ENCODE assay signal across 8 cellular contexts in the genomic region with DNA sequence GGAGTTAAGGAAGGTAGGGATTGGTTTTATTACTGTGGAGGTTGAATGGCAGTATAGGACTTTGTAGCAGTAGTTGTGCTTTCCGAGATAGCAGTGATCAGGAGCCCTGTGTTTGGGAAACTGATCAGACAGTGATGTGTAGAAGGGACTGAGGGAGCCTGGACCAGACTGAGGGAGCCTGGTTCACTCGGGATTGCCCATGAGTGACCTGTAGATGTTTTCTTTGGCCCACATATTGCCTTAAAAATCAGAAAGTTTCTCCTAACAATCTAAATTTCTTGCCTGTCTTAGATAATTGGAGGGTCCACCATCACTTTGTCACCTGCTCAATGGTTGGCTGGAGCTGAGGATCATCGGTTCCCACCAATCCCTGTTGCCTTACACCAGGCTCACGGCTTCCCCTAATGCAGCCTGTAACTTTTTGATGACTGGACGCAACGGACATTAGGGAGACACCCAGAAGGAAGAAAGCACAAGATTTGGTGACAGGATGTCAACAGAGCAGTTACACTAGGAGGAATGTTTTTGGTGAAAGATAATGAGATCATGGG. TPM values are rescaled to one million over a fixed set of nuclear protein-coding genes. Genes with fewer than 3 reads are reported as not detected.
A peak's percentile ranks its signal among the peaks of the same experiment; 100 is the strongest.
DNase-seq lines count a peak whose midpoint lies in the region; ATAC-seq and TF ChIP-seq lines count a peak whose summit lies in the region.

No MANE protein-coding gene starts in this region.

- peaks cover 13% of the 10 kb centered on the region for H3K36me3 Mint-ChIP-seq in activated B cell treated with CpG ODN at 0.5 μM for 24 hours (ENCODE audit: low read depth)

- H3K27me3 Mint-ChIP-seq in activated B cell treated with CpG ODN at 0.5 μM for 24 hours, result no peaks in the 10 kb centered on the region

- intact Hi-C loops in activated B cell treated with CpG ODN at 0.5 μM for 24 hours (cut with micrococcal nuclease) (loop anchor here (1.0 to 5.0 kb wide), 3 partner anchors 9 to 824 kb away; a partner anchor contains a TSS), stomach (cut with DNase I; ENCODE audit: low total_unique reads) (loop anchor here (5.0 kb wide), 1 partner anchor 64 kb away; no protein-coding TSS in a partner anchor)

- H3K27me3 ChIP-seq in iPS DF 6.9 (ENCODE audit: control insufficient read depth, insufficient read depth, low read length), result no peaks in the 10 kb centered on the region
- no peaks in the 10 kb centered on the region for H3K27me3 ChIP-seq in stomach

- no peaks in the 10 kb centered on the region for H3K36me3 ChIP-seq in iPS DF 6.9 (ENCODE audit: control insufficient read depth, insufficient read depth, low read length)
- no peaks in the 10 kb centered on the region for H3K36me3 ChIP-seq in stomach

- peaks cover 33% of the 10 kb centered on the region for H3K4me1 Mint-ChIP-seq in activated B cell treated with CpG ODN at 0.5 μM for 24 hours

- POLR2A ChIA-PET in activated B cell treated with CpG ODN at 0.5 μM for 24 hours (lab: Charles Lee), result interaction anchor here (0.6 to 1.8 kb wide), 5 partner anchors 12 to 314 kb away, joined by 4 to 26 read pairs (median 5); no protein-coding TSS in a partner anchor

- H3K4me3 ChIP-seq in iPS DF 6.9 (ENCODE audit: low read length) (peak overlapping the region; percentile 91; the same call in 1 of the 2 replicates), stomach (peak overlapping the region; percentile 81 to 98 (median 88))

- WGBS in iPS DF 6.9 (ENCODE audit: insufficient coverage, insufficient read length), result no CpG with 5 or more reads among the region's 6 CpGs
- WGBS in stomach, 5 donors, result 36 to 39% (median 38%) methylated on average over 6 of the region's 6 CpGs

- ATAC-seq in activated B cell treated with CpG ODN at 0.5 μM for 24 hours (ENCODE audit: low read depth) (no peak), GM21825 (IDR thresholded peaks at IDR 0.05; ENCODE audit: unreplicated experiment) (no peak)

- 0 out of 2 replicates have a peak, but pooled peaks cover 3% of the 10 kb centered on the region for H3K4me1 ChIP-seq in iPS DF 6.9 (ENCODE audit: control insufficient read depth, insufficient read depth, low read length)
- H3K4me1 ChIP-seq in stomach, result peaks cover 5 to 57% (median 38%) of the 10 kb centered on the region in 4 donors

- TF ChIP-seq POLR2A in stomach (IDR thresholded peaks at IDR 0.05), result no peak

- peak overlapping the region; percentile 87 for H3K4me3 Mint-ChIP-seq in activated B cell treated with CpG ODN at 0.5 μM for 24 hours

- H3K27ac ChIP-seq in iPS DF 6.9 (ENCODE audit: low read length), result no peak overlapping the region
- H3K27ac ChIP-seq in stomach, result peak overlapping the region; percentile 93 to 99 (median 97)

- CTCF ChIA-PET in activated B cell treated with CpG ODN at 0.5 μM for 24 hours (lab: Charles Lee), result interaction anchor here (0.6 to 3.9 kb wide), 4 partner anchors 11 to 314 kb away, joined by 3 to 106 read pairs (median 6); no protein-coding TSS in a partner anchor

- peak; percentile 10 for DNase-seq in NCI-H2227 (lab: John Stamatoyannopoulos, UW; ENCODE audit: unreplicated experiment)
- no peak for DNase-seq in NCI-H2227 treated with DMSO at 0.1 percent for 48 hours (lab: John Stamatoyannopoulos, UW)
- no peak for DNase-seq in activated B cell treated with CpG ODN at 0.5 μM for 24 hours
- DNase-seq in iPS DF 6.9 (ENCODE audit: low read depth, low spot score), result no peak
- DNase-seq in stomach, result no peak
- no peak for DNase-seq in stimulated activated CD4-positive, alpha-beta T cell treated with anti-CD3 and anti-CD28 coated beads, Interleukin-4, amount 100 ng/mL, for 24 hours
- DNase-seq in NCI-H2171 (lab: John Stamatoyannopoulos, UW), result no peak

- no peak for TF ChIP-seq EP300 in stomach (IDR thresholded peaks at IDR 0.05)

- no peaks in the 10 kb centered on the region for H3K9me3 Mint-ChIP-seq in activated B cell treated with CpG ODN at 0.5 μM for 24 hours

- H3K9me3 ChIP-seq in iPS DF 6.9 (ENCODE audit: control insufficient read depth, insufficient read depth, low read length) (no peaks in the 10 kb centered on the region), stomach (no peaks in the 10 kb centered on the region)

- TF ChIP-seq CTCF in activated B cell treated with CpG ODN at 0.5 μM for 24 hours (IDR thresholded peaks at IDR 0.05), result no peak
- no peak for TF ChIP-seq CTCF in stomach (IDR thresholded peaks at IDR 0.05)

- H3K27ac Mint-ChIP-seq in activated B cell treated with CpG ODN at 0.5 μM for 24 hours, result peak overlapping the region; percentile 86

RNA-seq across cellular contexts. Expression of a gene that starts 1.1 kb away (rescaled TPM):
- total RNA-seq in activated B cell treated with CpG ODN at 0.5 μM for 24 hours (32.4 and 37.4 TPM in 2 replicates), stomach (10 to 100 TPM; 11.3 to 88.1 (median 47.9) TPM)
- 1 to 10 TPM; 2.1 to 8.0 (median 5.4) TPM for polyA plus RNA-seq in stomach

RNA-seq across cellular contexts. Expression of a gene that starts 8.2 kb away (rescaled TPM):
- total RNA-seq in activated B cell treated with CpG ODN at 0.5 μM for 24 hours, result 62.0 and 69.9 TPM in 2 replicates
- 10 to 100 TPM in 3 of 5 donors, 1 to 10 TPM in 1, under 1 TPM in 1; 0.87 to 77.5 (median 21.4) TPM for total RNA-seq in stomach
- polyA plus RNA-seq in stomach, result 10 to 100 TPM; 77.9 to 82.3 (median 78.2) TPM

RNA-seq across cellular contexts. Expression of a gene that starts 15.1 kb away (rescaled TPM):
- total RNA-seq in activated B cell treated with CpG ODN at 0.5 μM for 24 hours, result 72.4 and 76.5 TPM in 2 replicates
- total RNA-seq in stomach, result 100 to 1,000 TPM in 1 of 5 donors, 10 to 100 TPM in 4; 30.9 to 100 (median 46.7) TPM
- 100 to 1,000 TPM in 2 of 3 donors, 10 to 100 TPM in 1; 80.4 to 166 (median 151) TPM for polyA plus RNA-seq in stomach
